9 cellular contexts compared by ENCODE assay signal in the genomic region with DNA sequence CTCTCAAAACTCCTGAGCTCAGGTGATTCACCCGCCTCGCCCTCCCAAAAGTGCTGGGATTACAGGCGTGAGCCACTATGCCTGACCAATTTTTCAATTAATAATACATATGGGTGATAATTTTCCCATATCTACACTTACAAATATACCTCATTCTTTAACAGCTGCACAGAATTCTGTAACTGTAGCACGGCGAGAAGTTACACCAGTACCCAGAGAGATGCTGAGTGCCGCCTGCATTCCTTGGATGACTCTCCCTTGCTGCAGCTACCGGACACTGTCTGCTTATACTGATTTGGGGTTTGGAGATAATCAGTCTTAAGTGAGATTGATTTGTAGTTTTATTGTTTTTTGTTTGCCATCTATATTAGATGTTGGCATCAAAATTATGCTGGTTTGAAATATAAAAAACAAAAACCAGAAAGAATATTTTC. TPM values are rescaled to one million over a fixed set of nuclear protein-coding genes. Genes with fewer than 3 reads are reported as not detected.
DNase-seq lines count a peak whose midpoint lies in the region; ATAC-seq and TF ChIP-seq lines count a peak whose summit lies in the region.
"Had no signal": no experiment of that assay in that cellular context is flagged by ENCODE, and none has a peak within 500 bp of the region (broad histone marks: within the 10 kb centered on the region; RNA-seq: fewer than 3 reads in every experiment).

No MANE protein-coding gene starts in this region.

- no peaks in the 10 kb centered on the region for H3K9me3 ChIP-seq in left lung
- no peaks in the 10 kb centered on the region for H3K9me3 ChIP-seq in gastrocnemius medialis

- in situ Hi-C loops in gastrocnemius medialis (cut with MboI; ENCODE audit: low sequenced_read_pairs in 4 of 4), result no loop called here

- TF ChIP-seq CTCF in left lung (IDR thresholded peaks at IDR 0.05) (no peak), gastrocnemius medialis (IDR thresholded peaks at IDR 0.05 in 4 of 5, conservative IDR thresholded peaks at IDR 0.05 in 1 of 5) (no peak), dorsolateral prefrontal cortex (IDR thresholded peaks at IDR 0.05 in 54 of 56, conservative IDR thresholded peaks at IDR 0.05 in 2 of 56; ENCODE audit: low read depth in 1 of 56, partially characterized antibody in 56 of 56) (no peak)

- peak overlapping the region in 1 of 2 donors; percentile 60 for H3K27ac ChIP-seq in left lung
- no peak overlapping the region for H3K27ac ChIP-seq in gastrocnemius medialis
- no peak overlapping the region for H3K27ac ChIP-seq in dorsolateral prefrontal cortex

- ATAC-seq in GM18511 (IDR thresholded peaks at IDR 0.05; ENCODE audit: unreplicated experiment), result peak; percentile 32
- ATAC-seq in GM21825 (IDR thresholded peaks at IDR 0.05; ENCODE audit: unreplicated experiment), result peak; percentile 14
- peak; percentile 50 for ATAC-seq in left lung
- ATAC-seq in gastrocnemius medialis, result no peak
- ATAC-seq: Panc1 had no signal

- H3K36me3 ChIP-seq in left lung, result peaks cover 0 to 19% of the 10 kb centered on the region in 2 donors
- no peaks in the 10 kb centered on the region for H3K36me3 ChIP-seq in gastrocnemius medialis

- H3K27me3 ChIP-seq in left lung, result no peaks in the 10 kb centered on the region
- H3K27me3 ChIP-seq in gastrocnemius medialis, result no peaks in the 10 kb centered on the region
- no peaks in the 10 kb centered on the region for H3K27me3 ChIP-seq in dorsolateral prefrontal cortex

- DNase-seq in NCI-H69 (lab: John Stamatoyannopoulos, UW) (peak; percentile 6), left lung (no peak), gastrocnemius medialis (no peak), foreskin melanocyte (no peak), dorsolateral prefrontal cortex (no peak)
- DNase-seq in activated CD8-positive, alpha-beta memory T cell treated with anti-CD3 and anti-CD28 coated beads for 24 hours, result no peak

- no peak for TF ChIP-seq POLR2A in gastrocnemius medialis (IDR thresholded peaks at IDR 0.05)

- intact Hi-C loops in left lung (cut with DNase I) (no loop called here), gastrocnemius medialis (cut with DNase I; ENCODE audit: low total_unique reads) (loop anchor here (5.0 kb wide), 1 partner anchor 42 kb away; no protein-coding TSS in a partner anchor), dorsolateral prefrontal cortex (cut with DNase I) (no loop called here)

- H3K4me1 ChIP-seq in left lung (peaks cover 3 to 53% of the 10 kb centered on the region in 2 donors), gastrocnemius medialis (peaks cover 14 to 16% of the 10 kb centered on the region in 2 donors)

- H3K4me3 ChIP-seq in left lung (peak overlapping the region; percentile 2 to 20), gastrocnemius medialis (no peak overlapping the region), dorsolateral prefrontal cortex (peak overlapping the region in 5 of 59 donors; percentile 0 to 39 (median 31))

RNA-seq across cellular contexts. Expression of a gene that starts 5.8 kb away (rescaled TPM):
- total RNA-seq in left lung (10 to 100 TPM; 12.7 to 18.8 TPM), gastrocnemius medialis (1 to 10 TPM; 1.5 to 5.1 (median 2.9) TPM), dorsolateral prefrontal cortex (10 to 100 TPM in 5 of 120 experiments, 1 to 10 TPM in 115; 1.6 to 14.6 (median 5.8) TPM)

RNA-seq across cellular contexts. Expression of a gene that starts 17.3 kb away (rescaled TPM):
- total RNA-seq in left lung, result 10 to 100 TPM; 21.3 to 38.5 TPM
- 10 to 100 TPM in 1 of 4 donors, 1 to 10 TPM in 3; 1.8 to 12.6 (median 3.3) TPM for total RNA-seq in gastrocnemius medialis
- total RNA-seq in dorsolateral prefrontal cortex, result 10 to 100 TPM in 45 of 120 experiments, 1 to 10 TPM in 75; 2.6 to 20.1 (median 8.6) TPM

RNA-seq across cellular contexts. Expression of a gene that starts 48.3 kb away (rescaled TPM):
- total RNA-seq in left lung, result 10 to 100 TPM; 15.8 to 20.0 TPM
- total RNA-seq in gastrocnemius medialis, result 10 to 100 TPM in 3 of 4 donors, 1 to 10 TPM in 1; 8.9 to 21.5 (median 15.2) TPM
- 10 to 100 TPM; 10.1 to 30.2 (median 21.8) TPM for total RNA-seq in dorsolateral prefrontal cortex

Comparison
In these comparisons a context has a peak if more than half of its experiments do, and no peak if none do; other contexts are left out.
1. ATAC-seq: peak in GM18511 (single experiment), GM21825 (single experiment) and left lung (single experiment); none in gastrocnemius medialis (0 of 2).
2. H3K4me3 ChIP-seq: peak in left lung (2 of 2); none in gastrocnemius medialis (0 of 4).